23 cellular contexts compared by ENCODE assay signal in genomic region chr11:120346233-120346632, GRCh38. TPM values are rescaled to one million over a fixed set of nuclear protein-coding genes. Genes with fewer than 3 reads are reported as not detected.
DNase-seq lines count a peak whose midpoint lies in the region; ATAC-seq, FAIRE-seq and TF ChIP-seq lines count a peak whose summit lies in the region.
"Had no signal": no experiment of that assay in that cellular context is flagged by ENCODE, and none has a peak within 500 bp of the region (broad histone marks: within the 10 kb centered on the region; RNA-seq: fewer than 3 reads in every experiment).

No MANE protein-coding gene starts in this region.

- TF ChIP-seq CTCF in nephron progenitor cell (IDR thresholded peaks at IDR 0.05), result no peak

- TF ChIP-seq POLR2A in GM12892 (IDR thresholded peaks at IDR 0.05; ENCODE audit: low read depth, low read length), result no peak

- POLR2A ChIA-PET in HEK293T (lab: Yijun Ruan, JAX), result interaction anchor here (1.2 to 3.4 kb wide), 2 partner anchors 9 to 11 kb away, joined by 4 to 21 read pairs; partner anchors contain the start of gene ARHGEF12

- H3K4me1 Mint-ChIP-seq in nephron progenitor cell, result peaks cover 46% of the 10 kb centered on the region
- peaks cover 30% of the 10 kb centered on the region for H3K4me1 Mint-ChIP-seq in activated naive CD8-positive, alpha-beta T cell treated with anti-CD3 and anti-CD28 coated beads, Interleukin-2, amount 50 U/mL, for 24 hours

- H3K27me3 Mint-ChIP-seq in nephron progenitor cell (ENCODE audit: low read depth, poor library complexity), result no peaks in the 10 kb centered on the region
- peaks cover 72% of the 10 kb centered on the region for H3K27me3 Mint-ChIP-seq in activated naive CD8-positive, alpha-beta T cell treated with anti-CD3 and anti-CD28 coated beads, Interleukin-2, amount 50 U/mL, for 24 hours
- H3K27me3 Mint-ChIP-seq: type B pancreatic cell had no signal

- CTCF ChIA-PET in HEK293T (lab: Yijun Ruan, JAX), result interaction anchor here (0.7 kb wide), 1 partner anchor 124 kb away, joined by 3 read pairs; no protein-coding TSS in a partner anchor

- peak overlapping the region; percentile 71 for H3K27ac Mint-ChIP-seq in nephron progenitor cell
- H3K27ac Mint-ChIP-seq in activated naive CD8-positive, alpha-beta T cell treated with anti-CD3 and anti-CD28 coated beads, Interleukin-2, amount 50 U/mL, for 24 hours, result no peak overlapping the region
- H3K27ac Mint-ChIP-seq: CD4-positive, alpha-beta memory T cell; neural progenitor cell; T-helper 1 cell treated with Interleukin-12 subunit alpha and Interleukin-12 subunit beta and Interleukin-4 antibody, amounts not matched to agents 30 μg/mL and 1 μg/mL, for 36 hours had no signal

- H3K4me3 Mint-ChIP-seq in nephron progenitor cell, result no peak overlapping the region
- no peak overlapping the region for H3K4me3 Mint-ChIP-seq in activated naive CD8-positive, alpha-beta T cell treated with anti-CD3 and anti-CD28 coated beads, Interleukin-2, amount 50 U/mL, for 24 hours
- H3K4me3 Mint-ChIP-seq: neural progenitor cell; T-helper 1 cell treated with Interleukin-12 subunit alpha and Interleukin-12 subunit beta and Interleukin-4 antibody, amounts not matched to agents 30 μg/mL and 1 μg/mL, for 36 hours had no signal

- peaks cover 10% of the 10 kb centered on the region for H3K36me3 Mint-ChIP-seq in nephron progenitor cell (ENCODE audit: low read depth)
- H3K36me3 Mint-ChIP-seq in activated naive CD8-positive, alpha-beta T cell treated with anti-CD3 and anti-CD28 coated beads, Interleukin-2, amount 50 U/mL, for 24 hours (ENCODE audit: low read depth), result peaks cover 8% of the 10 kb centered on the region
- H3K36me3 Mint-ChIP-seq: type B pancreatic cell had no signal

- DNase-seq in GM12892 (ENCODE audit: insufficient read length), result no peak
- no peak for DNase-seq in HEK293T (ENCODE audit: extremely low spot score)
- no peak for DNase-seq in nephron progenitor cell
- DNase-seq in EL, result no peak
- DNase-seq in NCI-H1048 (lab: John Stamatoyannopoulos, UW), result no peak
- no peak for DNase-seq in activated naive CD8-positive, alpha-beta T cell treated with anti-CD3 and anti-CD28 coated beads, Interleukin-2, amount 50 U/mL, for 24 hours
- DNase-seq: activated CD4-positive, alpha-beta T cell treated with anti-CD3 and anti-CD28 coated beads, Interleukin-2, amount 50 U/mL, for 48 hours; amygdala; CD4-positive, alpha-beta memory T cell; DND-41; NCI-H1105; NCI-H2029 treated with DMSO at 0.1 percent for 48 hours; NCI-H510A; stimulated activated CD4-positive, alpha-beta T cell treated with anti-CD3 and anti-CD28 coated beads, Interleukin-4, amount 100 ng/mL, for 1 hour; stimulated activated naive CD8-positive, alpha-beta T cell treated with anti-CD3 and anti-CD28 coated beads, Interleukin-15, Interleukin-2, amounts not matched to agents 100 U/mL and 50 U/mL, for 24 hours had no signal

- peak; percentile 81 for FAIRE-seq in GM12892 (lab: Jason Lieb, UNC)
- FAIRE-seq: frontal cortex, H54 had no signal

- H3K27ac ChIP-seq in cingulate gyrus (ENCODE audit: low read depth, low read length), result peak overlapping the region; percentile 7
- H3K27ac ChIP-seq: neural progenitor cell, prostate gland had no signal

- no peak for ATAC-seq in GM18858 (IDR thresholded peaks at IDR 0.05; ENCODE audit: unreplicated experiment)
- ATAC-seq in activated naive CD8-positive, alpha-beta T cell treated with anti-CD3 and anti-CD28 coated beads, Interleukin-2, amount 50 U/mL, for 24 hours, result no peak
- ATAC-seq: stimulated activated naive CD8-positive, alpha-beta T cell treated with anti-CD3 and anti-CD28 coated beads, Interleukin-15, Interleukin-2, amounts not matched to agents 100 U/mL and 50 U/mL, for 24 hours had no signal

- H3K9me3 Mint-ChIP-seq in nephron progenitor cell, result peaks cover 4% of the 10 kb centered on the region
- H3K9me3 Mint-ChIP-seq in activated naive CD8-positive, alpha-beta T cell treated with anti-CD3 and anti-CD28 coated beads, Interleukin-2, amount 50 U/mL, for 24 hours, result peaks cover 9% of the 10 kb centered on the region
- H3K9me3 Mint-ChIP-seq: type B pancreatic cell had no signal

TF ChIP-seq in HEK293T, 16 proteins besides CTCF, POLR2A, EP300 and RAD21:
- TF ChIP-seq PKNOX1 (IDR thresholded peaks at IDR 0.05) (peak; percentile 62), ARNT (IDR thresholded peaks at IDR 0.05) (no peak)
TF ChIP-seq in HEK293T: peak in this region for 1.

RNA-seq across cellular contexts. Expression of gene ARHGEF12, which starts 10.0 kb away (rescaled TPM):
- polyA plus RNA-seq in GM12892 (2012; ENCODE audit: missing spikeins), result 11.9 TPM

RNA-seq across cellular contexts. Expression of gene TLCD5, which starts 21.1 kb away (rescaled TPM):
- 1.8 TPM for polyA plus RNA-seq in GM12892 (2012; ENCODE audit: missing spikeins)
